Comparison of ENCODE assay signal across 20 cellular contexts in genomic region chr20:2122921-2123320, GRCh38. TPM values are rescaled to one million over a fixed set of nuclear protein-coding genes. Genes with fewer than 3 reads are reported as not detected.
A peak's percentile ranks its signal among the peaks of the same experiment; 100 is the strongest.
DNase-seq lines count a peak whose midpoint lies in the region; ATAC-seq, FAIRE-seq and TF ChIP-seq lines count a peak whose summit lies in the region.
"Had no signal": no experiment of that assay in that cellular context is flagged by ENCODE, and none has a peak within 500 bp of the region (broad histone marks: within the 10 kb centered on the region; RNA-seq: fewer than 3 reads in every experiment).

No MANE protein-coding gene starts in this region.

- H3K9me3 Mint-ChIP-seq in WTC11, result no peaks in the 10 kb centered on the region
- H3K9me3 Mint-ChIP-seq: neural progenitor cell; T-helper 1 cell treated with Interleukin-12 subunit alpha and Interleukin-12 subunit beta and Interleukin-4 antibody, amounts not matched to agents 30 μg/mL and 1 μg/mL, for 36 hours had no signal

- no peak overlapping the region for H3K4me3 Mint-ChIP-seq in WTC11
- H3K4me3 Mint-ChIP-seq: neural progenitor cell; T-helper 1 cell treated with Interleukin-12 subunit alpha and Interleukin-12 subunit beta and Interleukin-4 antibody, amounts not matched to agents 30 μg/mL and 1 μg/mL, for 36 hours had no signal

- TF ChIP-seq CTCF in fibroblast of the aortic adventitia (IDR thresholded peaks at IDR 0.05; ENCODE audit: insufficient read depth, low read length) (no peak), mucosa of descending colon (IDR thresholded peaks at IDR 0.05) (no peak), upper lobe of right lung (IDR thresholded peaks at IDR 0.05) (no peak), WTC11 (IDR thresholded peaks at IDR 0.05) (no peak)

- peaks cover 9% of the 10 kb centered on the region for H3K36me3 Mint-ChIP-seq in WTC11

- H3K4me1 ChIP-seq in mucosa of descending colon (ENCODE audit: low read depth) (no peaks in the 10 kb centered on the region), upper lobe of right lung (peaks cover 31% of the 10 kb centered on the region)
- H3K4me1 ChIP-seq: neural progenitor cell, right lobe of liver, testis had no signal

- no peaks in the 10 kb centered on the region for H3K27me3 ChIP-seq in upper lobe of right lung
- H3K27me3 ChIP-seq: neural progenitor cell, right lobe of liver, testis had no signal

- CTCF ChIA-PET in WTC11 (lab: Charles Lee), result interaction anchor here (1.3 to 4.0 kb wide), 2 partner anchors 29 to 50 kb away, joined by 5 to 17 read pairs; no protein-coding TSS in a partner anchor

- H3K27ac Mint-ChIP-seq in WTC11, result no peak overlapping the region
- H3K27ac Mint-ChIP-seq: neural progenitor cell; T-helper 1 cell treated with Interleukin-12 subunit alpha and Interleukin-12 subunit beta and Interleukin-4 antibody, amounts not matched to agents 30 μg/mL and 1 μg/mL, for 36 hours had no signal

- peak overlapping the region; percentile 43 for H3K27ac ChIP-seq in upper lobe of right lung
- H3K27ac ChIP-seq: C4-2B, HL-60, neural progenitor cell, right lobe of liver, testis had no signal

- ATAC-seq in mucosa of descending colon, result peak; percentile 30
- peak; percentile 20 for ATAC-seq in upper lobe of right lung
- no peak for ATAC-seq in WTC11
- no peak for ATAC-seq in GM19467 (IDR thresholded peaks at IDR 0.05; ENCODE audit: unreplicated experiment)
- ATAC-seq: right lobe of liver had no signal

- intact Hi-C loops in mucosa of descending colon (cut with DNase I, micrococcal nuclease) (no loop called here), upper lobe of right lung (cut with DNase I) (no loop called here)

- DNase-seq in amniotic epithelial cell (ENCODE audit: low read depth) (peak; percentile 41), fibroblast of the aortic adventitia (ENCODE audit: low read depth) (peak; percentile 83), mucosa of descending colon (no peak), upper lobe of right lung (no peak), WTC11 (ENCODE audit: low spot score) (no peak), GM12892 (ENCODE audit: insufficient read length) (no peak)
- DNase-seq: DMS153; mesendoderm; NCI-H2029; NCI-H524 treated with DMSO at 0.1 percent for 48 hours; right lobe of liver; SHP77; stimulated activated CD4-positive, alpha-beta T cell treated with anti-CD3 and anti-CD28 coated beads, Interleukin-4, amount 100 ng/mL, for 1 hour; testis had no signal

- POLR2A ChIA-PET in WTC11 (lab: Charles Lee), result no interaction called here

- FAIRE-seq in GM12892 (lab: Jason Lieb, UNC), result no peak
- FAIRE-seq: H1 had no signal

- 0 out of 2 replicates have a peak, but pooled peaks cover 2% of the 10 kb centered on the region for H3K4me1 Mint-ChIP-seq in WTC11

- H3K27me3 Mint-ChIP-seq in WTC11 (ENCODE audit: low read depth), result no peaks in the 10 kb centered on the region

- H3K9me3 ChIP-seq in mucosa of descending colon (no peaks in the 10 kb centered on the region), upper lobe of right lung (no peaks in the 10 kb centered on the region)
- H3K9me3 ChIP-seq: right lobe of liver, testis had no signal

- H3K4me3 ChIP-seq in fibroblast of the aortic adventitia (ENCODE audit: low read depth, low read length), result no peak overlapping the region
- H3K4me3 ChIP-seq in mucosa of descending colon, result no peak overlapping the region
- no peak overlapping the region for H3K4me3 ChIP-seq in upper lobe of right lung
- H3K4me3 ChIP-seq: neural progenitor cell, right lobe of liver, testis had no signal

- H3K36me3 ChIP-seq in mucosa of descending colon (ENCODE audit: low read depth) (no peaks in the 10 kb centered on the region), upper lobe of right lung (peaks cover 12% of the 10 kb centered on the region)
- H3K36me3 ChIP-seq: neural progenitor cell had no signal

- TF ChIP-seq POLR2A in GM12892 (IDR thresholded peaks at IDR 0.05; ENCODE audit: low read depth, low read length), result no peak

TF ChIP-seq in WTC11, 78 proteins besides CTCF, POLR2A, EP300 and RAD21:
- TF ChIP-seq, protein P1, sequence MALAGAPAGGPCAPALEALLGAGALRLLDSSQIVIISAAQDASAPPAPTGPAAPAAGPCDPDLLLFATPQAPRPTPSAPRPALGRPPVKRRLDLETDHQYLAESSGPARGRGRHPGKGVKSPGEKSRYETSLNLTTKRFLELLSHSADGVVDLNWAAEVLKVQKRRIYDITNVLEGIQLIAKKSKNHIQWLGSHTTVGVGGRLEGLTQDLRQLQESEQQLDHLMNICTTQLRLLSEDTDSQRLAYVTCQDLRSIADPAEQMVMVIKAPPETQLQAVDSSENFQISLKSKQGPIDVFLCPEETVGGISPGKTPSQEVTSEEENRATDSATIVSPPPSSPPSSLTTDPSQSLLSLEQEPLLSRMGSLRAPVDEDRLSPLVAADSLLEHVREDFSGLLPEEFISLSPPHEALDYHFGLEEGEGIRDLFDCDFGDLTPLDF (CRISPR knock-in tag; IDR thresholded peaks at IDR 0.05), result no peak
- TF ChIP-seq ZNF121 (CRISPR knock-in tag; IDR thresholded peaks at IDR 0.05) (no peak), SOX15 (CRISPR knock-in tag; IDR thresholded peaks at IDR 0.05) (no peak), FOXP1 (CRISPR knock-in tag; IDR thresholded peaks at IDR 0.05; ENCODE audit: borderline replicate concordance) (no peak), ZNF317 (CRISPR knock-in tag; IDR thresholded peaks at IDR 0.05; ENCODE audit: borderline replicate concordance, low read depth) (no peak), CREM (CRISPR knock-in tag; IDR thresholded peaks at IDR 0.05) (no peak), USF1 (CRISPR knock-in tag; IDR thresholded peaks at IDR 0.05) (no peak), ATF2 (CRISPR knock-in tag; IDR thresholded peaks at IDR 0.05; ENCODE audit: borderline replicate concordance, low read depth) (no peak), OVOL2 (CRISPR knock-in tag; IDR thresholded peaks at IDR 0.05; ENCODE audit: borderline replicate concordance) (no peak), NFATC4 (CRISPR knock-in tag; IDR thresholded peaks at IDR 0.05) (no peak), FOXJ3 (CRISPR knock-in tag; IDR thresholded peaks at IDR 0.05; ENCODE audit: borderline replicate concordance) (no peak), STAT6 (CRISPR knock-in tag; conservative IDR thresholded peaks at IDR 0.05; ENCODE audit: low read depth) (no peak)
- TF ChIP-seq, protein P2, sequence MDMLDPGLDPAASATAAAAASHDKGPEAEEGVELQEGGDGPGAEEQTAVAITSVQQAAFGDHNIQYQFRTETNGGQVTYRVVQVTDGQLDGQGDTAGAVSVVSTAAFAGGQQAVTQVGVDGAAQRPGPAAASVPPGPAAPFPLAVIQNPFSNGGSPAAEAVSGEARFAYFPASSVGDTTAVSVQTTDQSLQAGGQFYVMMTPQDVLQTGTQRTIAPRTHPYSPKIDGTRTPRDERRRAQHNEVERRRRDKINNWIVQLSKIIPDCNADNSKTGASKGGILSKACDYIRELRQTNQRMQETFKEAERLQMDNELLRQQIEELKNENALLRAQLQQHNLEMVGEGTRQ (CRISPR knock-in tag; IDR thresholded peaks at IDR 0.05), result no peak
TF ChIP-seq in WTC11: peak in this region for 0.

RNA-seq across cellular contexts. Expression of gene STK35, which starts 21.3 kb away (rescaled TPM):
- 13.2 and 17.7 TPM in 2 replicates for total RNA-seq in fibroblast of the aortic adventitia (ENCODE audit: low replicate concordance)
- 10 to 100 TPM; 20.2 to 23.3 (median 22.2) TPM for total RNA-seq in mucosa of descending colon
- 13.0 TPM for total RNA-seq in upper lobe of right lung
- 35.8 to 37.2 TPM (median 35.9 TPM) in 3 replicates for total RNA-seq in WTC11 (2021)
- 5.9 TPM for polyA plus RNA-seq in GM12892 (2012; ENCODE audit: missing spikeins)

Comparison
In these comparisons a context has a peak if more than half of its experiments do, and no peak if none do; other contexts are left out.
1. DNase-seq: peak in amniotic epithelial cell (single experiment) and fibroblast of the aortic adventitia (single experiment); none in mucosa of descending colon (0 of 3), upper lobe of right lung (single experiment), WTC11 (single experiment) and GM12892 (single experiment).
2. ATAC-seq: peak in mucosa of descending colon (single experiment) and upper lobe of right lung (single experiment); none in WTC11 (single experiment) and GM19467 (single experiment).